15 cellular contexts compared by ENCODE assay signal in genomic region chr20:36585410-36586125, GRCh38. TPM values are rescaled to one million over a fixed set of nuclear protein-coding genes. Genes with fewer than 3 reads are reported as not detected.
DNase-seq lines count a peak whose midpoint lies in the region; ATAC-seq and TF ChIP-seq lines count a peak whose summit lies in the region.
"Had no signal": no experiment of that assay in that cellular context is flagged by ENCODE, and none has a peak within 500 bp of the region (broad histone marks: within the 10 kb centered on the region; RNA-seq: fewer than 3 reads in every experiment).

No MANE protein-coding gene starts in this region.

- peak; percentile 80 for DNase-seq in MCF 10A (ENCODE audit: unreplicated experiment)
- no peak for DNase-seq in breast epithelium (ENCODE audit: low spot score in 2 of 2)
- peak; percentile 22 for DNase-seq in NCI-H226
- DNase-seq in esophagus squamous epithelium (lab: John Stamatoyannopoulos, UW): no peak
- DNase-seq in SK-N-DZ (ENCODE audit: low spot score): no peak
- DNase-seq in psoas muscle: no peak
- DNase-seq: CD4-positive, CD25-positive, alpha-beta regulatory T cell; dermis blood vessel endothelial cell; GOT3; left colon; NCI-H524 treated with DMSO at 0.1 percent for 48 hours had no signal

- TF ChIP-seq CTCF in MCF 10A (IDR thresholded peaks at IDR 0.05; ENCODE audit: unreplicated experiment): no peak
- TF ChIP-seq CTCF in breast epithelium (IDR thresholded peaks at IDR 0.05): no peak
- TF ChIP-seq CTCF in esophagus squamous epithelium (IDR thresholded peaks at IDR 0.05): no peak
- TF ChIP-seq CTCF in psoas muscle (IDR thresholded peaks at IDR 0.05): no peak

- no peak overlapping the region for H3K27ac Mint-ChIP-seq in MCF 10A (ENCODE audit: low read depth, unreplicated experiment)
- H3K27ac Mint-ChIP-seq: activated T-helper 2 cell treated with anti-CD3 and anti-CD28 coated beads, Interferon-gamma antibody, Interleukin-2, Interleukin-4, amounts not matched to agents 10 μg/mL and 5 μg/mL and 100 μg/mL, durations not matched to agents 14 hours and 24 hours and 36 hours; CD4-positive, CD25-positive, alpha-beta regulatory T cell had no signal

- H3K9me3 ChIP-seq in breast epithelium (no peaks in the 10 kb centered on the region), esophagus squamous epithelium (no peaks in the 10 kb centered on the region), psoas muscle (no peaks in the 10 kb centered on the region)
- H3K9me3 ChIP-seq: prostate gland had no signal

- H3K4me3 Mint-ChIP-seq in MCF 10A (ENCODE audit: unreplicated experiment): no peak overlapping the region
- H3K4me3 Mint-ChIP-seq: CD4-positive, CD25-positive, alpha-beta regulatory T cell had no signal

- no TSS peak for BruUV-seq in MCF 10A (replicated peaks; lab: Mats Ljungman, UMichigan)

- H3K9me3 Mint-ChIP-seq in MCF 10A (ENCODE audit: unreplicated experiment): no peaks in the 10 kb centered on the region
- H3K9me3 Mint-ChIP-seq: activated T-helper 2 cell treated with anti-CD3 and anti-CD28 coated beads, Interferon-gamma antibody, Interleukin-2, Interleukin-4, amounts not matched to agents 10 μg/mL and 5 μg/mL and 100 μg/mL, durations not matched to agents 14 hours and 24 hours and 36 hours; CD4-positive, CD25-positive, alpha-beta regulatory T cell had no signal

- no peaks in the 10 kb centered on the region for H3K36me3 ChIP-seq in breast epithelium
- peaks cover 0 to 31% (median 0%) of the 10 kb centered on the region in 3 donors for H3K36me3 ChIP-seq in esophagus squamous epithelium
- peaks cover 0 to 7% of the 10 kb centered on the region in 2 donors for H3K36me3 ChIP-seq in psoas muscle (ENCODE audit: insufficient read depth in 1 of 2, low read depth in 1 of 2)
- H3K36me3 ChIP-seq: prostate gland had no signal

- POLR2A ChIA-PET in MCF 10A (lab: Yijun Ruan, JAX): interaction anchor here (0.5 to 3.3 kb wide), 9 partner anchors 10 to 632 kb away, joined by 3 to 20 read pairs (median 4); partner anchors contain the start of genes RAB5IF, SCAND1 and TGIF2

- H3K27me3 Mint-ChIP-seq in MCF 10A (ENCODE audit: insufficient read depth, unreplicated experiment): no peaks in the 10 kb centered on the region
- H3K27me3 Mint-ChIP-seq: CD4-positive, CD25-positive, alpha-beta regulatory T cell had no signal

- H3K27ac ChIP-seq in breast epithelium (peak overlapping the region in 1 of 2 donors; percentile 58), esophagus squamous epithelium (peak overlapping the region; percentile 11 to 71 (median 44)), psoas muscle (no peak overlapping the region)
- H3K27ac ChIP-seq: prostate gland had no signal

- peaks cover 7% of the 10 kb centered on the region for H3K4me1 Mint-ChIP-seq in MCF 10A (ENCODE audit: insufficient read depth, unreplicated experiment)

- ATAC-seq in HG02798 (IDR thresholded peaks at IDR 0.05; ENCODE audit: poor library complexity, unreplicated experiment): no peak
- ATAC-seq in GM18873 (IDR thresholded peaks at IDR 0.05; ENCODE audit: low FRiP score, unreplicated experiment): no peak
- no peak for ATAC-seq in psoas muscle
- ATAC-seq: left colon had no signal

- CTCF ChIA-PET in MCF 10A (lab: Yijun Ruan, JAX): interaction anchor here (0.8 to 6.5 kb wide), 6 partner anchors 9 to 279 kb away, joined by 3 to 40 read pairs (median 6); partner anchors contain the start of gene RAB5IF

- no peaks in the 10 kb centered on the region for H3K27me3 ChIP-seq in breast epithelium
- peaks cover 0 to 75% (median 0%) of the 10 kb centered on the region in 4 donors for H3K27me3 ChIP-seq in esophagus squamous epithelium
- no peaks in the 10 kb centered on the region for H3K27me3 ChIP-seq in psoas muscle (ENCODE audit: insufficient read depth in 3 of 3, low read length in 2 of 3)

- no peaks in the 10 kb centered on the region for H3K4me1 ChIP-seq in breast epithelium
- H3K4me1 ChIP-seq in esophagus squamous epithelium: peaks cover 0 to 41% (median 5%) of the 10 kb centered on the region in 3 donors
- no peaks in the 10 kb centered on the region for H3K4me1 ChIP-seq in psoas muscle
- H3K4me1 ChIP-seq: prostate gland had no signal

- peaks cover 14% of the 10 kb centered on the region for H3K36me3 Mint-ChIP-seq in MCF 10A (ENCODE audit: insufficient read depth, unreplicated experiment)

- H3K4me3 ChIP-seq in breast epithelium (no peak overlapping the region), esophagus squamous epithelium (no peak overlapping the region), psoas muscle (no peak overlapping the region)
- H3K4me3 ChIP-seq: prostate gland had no signal

- intact Hi-C loops in MCF 10A (cut with micrococcal nuclease): no loop called here
- intact Hi-C loops in breast epithelium (cut with DNase I; ENCODE audit: low total_unique reads): no loop called here
- intact Hi-C loops in esophagus squamous epithelium (cut with DNase I): no loop called here
- intact Hi-C loops in psoas muscle (cut with DNase I): no loop called here

- WGBS in esophagus squamous epithelium, 2 donors: 28 to 54% methylated on average over 4 to 6 of the region's 8 CpGs
- WGBS in psoas muscle, 3 donors: 63 to 70% (median 70%) methylated on average over 8 of the region's 8 CpGs

- no peak for TF ChIP-seq POLR2A in breast epithelium (IDR thresholded peaks at IDR 0.05)
- TF ChIP-seq POLR2A in esophagus squamous epithelium (IDR thresholded peaks at IDR 0.05): no peak

RNA-seq across cellular contexts. Expression of gene TGIF2, which starts 12.2 kb away (rescaled TPM):
- total RNA-seq in MCF 10A (2022) (5.9 and 9.7 TPM in 2 replicates), breast epithelium (10 to 100 TPM in 2 of 3 donors, 1 to 10 TPM in 1; 9.9 to 14.3 (median 13.4) TPM), esophagus squamous epithelium (10 to 100 TPM in 1 of 4 donors, 1 to 10 TPM in 3; 3.4 to 10.9 (median 7.1) TPM), psoas muscle (1 to 10 TPM; 1.7 to 2.8 (median 2.6) TPM)
- polyA plus RNA-seq in SK-N-DZ (2014; cell fraction: cytosol; rRNA removed): 45.7 and 49.8 TPM in 2 replicates
- 22.3 and 29.7 TPM in 2 replicates for polyA plus RNA-seq in SK-N-DZ (2014; cell fraction: nucleus; rRNA removed)
- 1 to 10 TPM; 1.1 to 1.7 (median 1.2) TPM for polyA plus RNA-seq in psoas muscle

RNA-seq across cellular contexts. Expression of gene RAB5IF, which starts 20.0 kb away (rescaled TPM):
- 112 and 125 TPM in 2 replicates for total RNA-seq in MCF 10A (2022)
- 10 to 100 TPM; 70.2 to 79.9 (median 77.7) TPM for total RNA-seq in breast epithelium
- total RNA-seq in esophagus squamous epithelium: 100 to 1,000 TPM; 203 to 373 (median 267) TPM
- 235 and 276 TPM in 2 replicates for polyA plus RNA-seq in SK-N-DZ (2014; cell fraction: cytosol; rRNA removed)
- polyA plus RNA-seq in SK-N-DZ (2014; cell fraction: nucleus; rRNA removed): 196 and 215 TPM in 2 replicates
- 100 to 1,000 TPM in 3 of 4 donors, 10 to 100 TPM in 1; 77.3 to 368 (median 215) TPM for total RNA-seq in psoas muscle
- polyA plus RNA-seq in psoas muscle: 100 to 1,000 TPM; 144 to 585 (median 337) TPM

RNA-seq across cellular contexts. Expression of gene MYL9, which starts 44.2 kb away (rescaled TPM):
- total RNA-seq in MCF 10A (2022) (4.3 and 7.9 TPM in 2 replicates), breast epithelium (100 to 1,000 TPM in 1 of 3 donors, 10 to 100 TPM in 2; 72.9 to 112 (median 91.8) TPM), esophagus squamous epithelium (100 to 1,000 TPM in 1 of 4 donors, 10 to 100 TPM in 3; 10.7 to 313 (median 60.7) TPM), psoas muscle (10 to 100 TPM; 42.5 to 86.6 (median 44.5) TPM)
- not detected in 2 replicates for polyA plus RNA-seq in SK-N-DZ (2014; cell fraction: cytosol; rRNA removed)
- not detected in 2 replicates for polyA plus RNA-seq in SK-N-DZ (2014; cell fraction: nucleus; rRNA removed)
- polyA plus RNA-seq in psoas muscle: 10 to 100 TPM; 23.1 to 33.7 (median 27.2) TPM
- polyA plus RNA-seq: CD4-positive, CD25-positive, alpha-beta regulatory T cell had no signal

Comparison
In these comparisons a context has a peak if more than half of its experiments do, and no peak if none do; other contexts are left out.
1. DNase-seq: peak in MCF 10A (single experiment) and NCI-H226 (single experiment); none in breast epithelium (0 of 2), esophagus squamous epithelium (single experiment), SK-N-DZ (single experiment) and psoas muscle (0 of 2).